14 cellular contexts compared by ENCODE assay signal in the genomic region with DNA sequence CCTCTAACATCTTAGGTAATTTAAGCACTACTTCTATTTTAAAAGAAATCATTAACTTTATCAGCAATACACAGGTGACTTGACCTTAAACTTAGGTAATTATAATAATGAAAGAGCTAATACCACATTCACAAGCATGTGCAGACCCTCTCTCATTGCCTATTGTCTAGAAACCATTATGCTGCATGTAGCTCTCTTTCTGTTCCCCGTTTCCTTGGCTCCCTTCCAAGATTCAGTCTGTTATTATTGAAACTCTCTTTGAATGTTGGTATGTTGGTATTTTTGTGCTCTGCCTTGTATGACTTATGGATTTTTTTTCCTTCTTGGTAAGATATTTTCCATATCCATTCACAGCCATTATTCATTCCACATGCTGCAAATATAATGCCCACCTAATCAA.
DNase-seq lines count a peak whose midpoint lies in the region; TF ChIP-seq lines count a peak whose summit lies in the region.
"Had no signal": no experiment of that assay in that cellular context is flagged by ENCODE, and none has a peak within 500 bp of the region (broad histone marks: within the 10 kb centered on the region; RNA-seq: fewer than 3 reads in every experiment).

No MANE protein-coding gene starts in this region.

- H3K9me3 ChIP-seq in breast epithelium (no peaks in the 10 kb centered on the region), Caco-2 (no peaks in the 10 kb centered on the region; the same call in 1 of the 2 replicates), spleen (no peaks in the 10 kb centered on the region)
- H3K9me3 ChIP-seq: adrenal gland, pancreas had no signal

- H3K27me3 ChIP-seq in breast epithelium (peaks cover 0 to 7% of the 10 kb centered on the region in 2 donors), Caco-2 (replicated peaks; ENCODE audit: control insufficient read depth, insufficient read depth, low read length) (no peaks in the 10 kb centered on the region), spleen (replicated peaks in 1 of 7) (peaks cover 0 to 40% (median 0%) of the 10 kb centered on the region in 7 donors)
- H3K27me3 ChIP-seq: pancreas had no signal

- H3K27ac ChIP-seq in breast epithelium (no peak overlapping the region), spleen (no peak overlapping the region)
- H3K27ac ChIP-seq: adrenal gland, pancreas, RWPE1 had no signal

- TF ChIP-seq CTCF in MCF 10A (IDR thresholded peaks at IDR 0.05; ENCODE audit: unreplicated experiment) (no peak), breast epithelium (IDR thresholded peaks at IDR 0.05) (no peak), Caco-2 (IDR thresholded peaks at IDR 0.05; ENCODE audit: insufficient read depth in 1 of 2, low read depth in 1 of 2, low read length in 1 of 2, severe bottlenecking in 1 of 2, unreplicated experiment in 1 of 2) (no peak), spleen (IDR thresholded peaks at IDR 0.05 in 8 of 11, conservative IDR thresholded peaks at IDR 0.05 in 3 of 11) (no peak)

- DNase-seq in MCF 10A (ENCODE audit: unreplicated experiment) (peak; percentile 23), breast epithelium (ENCODE audit: low spot score in 2 of 2) (no peak), NCI-H2227 treated with DMSO at 0.1 percent for 48 hours (lab: John Stamatoyannopoulos, UW) (peak; percentile 98), dermis microvascular lymphatic vessel endothelial cell (ENCODE audit: low read depth in 2 of 2) (peak; percentile 45 to 72), smooth muscle cell of the brain vasculature (ENCODE audit: low read depth, low spot score) (peak; percentile 55), ureter (ENCODE audit: low spot score) (no peak), Caco-2 (no peak), spleen (no peak)
- DNase-seq: adrenal gland; AML-193; pancreas; stimulated activated CD4-positive, alpha-beta T cell treated with anti-CD3 and anti-CD28 coated beads, Interleukin-4, amount 100 ng/mL, for 1 hour; stimulated activated naive CD8-positive, alpha-beta T cell treated with anti-CD3 and anti-CD28 coated beads, Interleukin-15, Interleukin-2, amounts not matched to agents 100 U/mL and 50 U/mL, for 24 hours had no signal

- POLR2A ChIA-PET in MCF 10A (lab: Yijun Ruan, JAX) = no interaction called here
- POLR2A ChIA-PET in Caco-2 (lab: Charles Lee) = no interaction called here

- H3K4me3 ChIP-seq in breast epithelium (no peak overlapping the region), Caco-2 (ENCODE audit: low read depth, low read length) (no peak overlapping the region), spleen (no peak overlapping the region)
- H3K4me3 ChIP-seq: adrenal gland, pancreas had no signal

- WGBS in spleen, 5 donors = 0 to 9% (median 0%) methylated on average over 1 of the region's 1 CpG

- no peak overlapping the region for H3K27ac Mint-ChIP-seq in MCF 10A (ENCODE audit: low read depth, unreplicated experiment)
- H3K27ac Mint-ChIP-seq in Caco-2 (ENCODE audit: unreplicated experiment) = no peak overlapping the region

- no peaks in the 10 kb centered on the region for H3K4me1 Mint-ChIP-seq in MCF 10A (ENCODE audit: insufficient read depth, unreplicated experiment)
- peaks cover 6% of the 10 kb centered on the region for H3K4me1 Mint-ChIP-seq in Caco-2 (ENCODE audit: low read depth, unreplicated experiment)

- peaks cover 8% of the 10 kb centered on the region for H3K9me3 Mint-ChIP-seq in MCF 10A (ENCODE audit: unreplicated experiment)
- H3K9me3 Mint-ChIP-seq in Caco-2 (ENCODE audit: unreplicated experiment) = peaks cover 16% of the 10 kb centered on the region

- H3K36me3 ChIP-seq in breast epithelium = no peaks in the 10 kb centered on the region
- H3K36me3 ChIP-seq in Caco-2 (ENCODE audit: control insufficient read depth, insufficient read depth, low read length) = no peaks in the 10 kb centered on the region
- H3K36me3 ChIP-seq in spleen = no peaks in the 10 kb centered on the region
- H3K36me3 ChIP-seq: adrenal gland, pancreas had no signal

- H3K27me3 Mint-ChIP-seq in MCF 10A (ENCODE audit: insufficient read depth, unreplicated experiment) = peaks cover 60% of the 10 kb centered on the region
- H3K27me3 Mint-ChIP-seq in Caco-2 (ENCODE audit: insufficient read depth, unreplicated experiment) = no peaks in the 10 kb centered on the region

- CTCF ChIA-PET in MCF 10A (lab: Yijun Ruan, JAX) = interaction anchor here (0.6 kb wide), 1 partner anchor 150 kb away, joined by 3 read pairs; no protein-coding TSS in a partner anchor
- CTCF ChIA-PET in Caco-2 (lab: Charles Lee) = no interaction called here

- BruUV-seq in MCF 10A (replicated peaks; lab: Mats Ljungman, UMichigan) (no TSS peak), Caco-2 (replicated peaks; lab: Mats Ljungman, UMichigan) (no TSS peak)

- TF ChIP-seq POLR2A in breast epithelium (IDR thresholded peaks at IDR 0.05) (no peak), spleen (IDR thresholded peaks at IDR 0.05) (no peak)

- H3K4me3 Mint-ChIP-seq in MCF 10A (ENCODE audit: unreplicated experiment) = no peak overlapping the region
- H3K4me3 Mint-ChIP-seq in Caco-2 (ENCODE audit: unreplicated experiment) = no peak overlapping the region

- intact Hi-C loops in MCF 10A (cut with micrococcal nuclease) = no loop called here
- intact Hi-C loops in breast epithelium (cut with DNase I; ENCODE audit: low total_unique reads) = no loop called here
- intact Hi-C loops in Caco-2 (cut with micrococcal nuclease; ENCODE audit: unreplicated experiment) = no loop called here
- intact Hi-C loops in spleen (cut with DNase I; ENCODE audit: low total_unique reads) = no loop called here

- no peaks in the 10 kb centered on the region for H3K36me3 Mint-ChIP-seq in MCF 10A (ENCODE audit: insufficient read depth, unreplicated experiment)
- H3K36me3 Mint-ChIP-seq in Caco-2 (ENCODE audit: insufficient read depth, unreplicated experiment) = no peaks in the 10 kb centered on the region

- H3K4me1 ChIP-seq in breast epithelium (no peaks in the 10 kb centered on the region), Caco-2 (peaks cover 10% of the 10 kb centered on the region; the same call in 1 of the 2 replicates), spleen (no peaks in the 10 kb centered on the region)
- H3K4me1 ChIP-seq: adrenal gland, pancreas had no signal

Comparison
In these comparisons a context has a peak if more than half of its experiments do, and no peak if none do; other contexts are left out.
1. DNase-seq: peak in MCF 10A (single experiment), NCI-H2227 treated with DMSO at 0.1 percent for 48 hours (single experiment), dermis microvascular lymphatic vessel endothelial cell (2 of 2) and smooth muscle cell of the brain vasculature (single experiment); none in breast epithelium (0 of 2), ureter (single experiment), Caco-2 (0 of 2) and spleen (single experiment).